17 cellular contexts compared by ENCODE assay signal in genomic region chr17:58789160-58789559, GRCh38. TPM values are rescaled to one million over a fixed set of nuclear protein-coding genes. Genes with fewer than 3 reads are reported as not detected.
DNase-seq lines count a peak whose midpoint lies in the region; ATAC-seq and TF ChIP-seq lines count a peak whose summit lies in the region.
"Had no signal": no experiment of that assay in that cellular context is flagged by ENCODE, and none has a peak within 500 bp of the region (broad histone marks: within the 10 kb centered on the region; RNA-seq: fewer than 3 reads in every experiment).

No MANE protein-coding gene starts in this region.

- TF ChIP-seq CTCF in GM10266 (IDR thresholded peaks at IDR 0.05; ENCODE audit: control insufficient read depth, insufficient read depth, low read depth, missing control alignments) = no peak

- peak; percentile 84 to 85 for ATAC-seq in activated T-cell treated with anti-CD3 and anti-CD28 coated beads, Interleukin-2, amount 50 U/mL, for 72 hours (replicated peaks in 1 of 2)

- peak overlapping the region in 1 of 2 donors; percentile 42 for H3K4me3 Mint-ChIP-seq in activated T-cell treated with anti-CD3 and anti-CD28 coated beads, Interleukin-2, amount 50 U/mL, for 72 hours

- no peaks in the 10 kb centered on the region for H3K9me3 Mint-ChIP-seq in activated T-cell treated with anti-CD3 and anti-CD28 coated beads, Interleukin-2, amount 50 U/mL, for 72 hours
- H3K9me3 Mint-ChIP-seq: CD14-positive monocyte had no signal

- H3K27me3 Mint-ChIP-seq in activated T-cell treated with anti-CD3 and anti-CD28 coated beads, Interleukin-2, amount 50 U/mL, for 72 hours (ENCODE audit: low read depth) = peaks cover 11% of the 10 kb centered on the region

- H3K36me3 Mint-ChIP-seq in activated T-cell treated with anti-CD3 and anti-CD28 coated beads, Interleukin-2, amount 50 U/mL, for 72 hours (ENCODE audit: insufficient read depth in 2 of 2) = peaks cover 0 to 3% of the 10 kb centered on the region in 2 donors
- H3K36me3 Mint-ChIP-seq: CD14-positive monocyte had no signal

- peak; percentile 68 for DNase-seq in NCI-H82 treated with DMSO at 0.1 percent for 48 hours (lab: John Stamatoyannopoulos, UW; ENCODE audit: unreplicated experiment)
- no peak for DNase-seq in NCI-H82 (lab: John Stamatoyannopoulos, UW)
- DNase-seq in activated T-cell treated with anti-CD3 and anti-CD28 coated beads, Interleukin-2, amount 50 U/mL, for 72 hours = peak in 1 of 2 donors; percentile 3
- no peak for DNase-seq in activated T-cell treated with anti-CD3 and anti-CD28 coated beads, Interleukin-2, amount 50 U/mL, for 1 hour
- DNase-seq in stimulated activated CD4-positive, alpha-beta T cell treated with anti-CD3 and anti-CD28 coated beads, Interleukin-4, amount 100 ng/mL, for 24 hours = peak; percentile 6
- DNase-seq in stimulated activated CD4-positive, alpha-beta T cell treated with anti-CD3 and anti-CD28 coated beads, Interleukin-2, amount 100 ng/mL, for 48 hours = no peak
- DNase-seq in NCI-H1092 treated with DMSO at 0.1 percent for 48 hours (lab: John Stamatoyannopoulos, UW) = no peak
- DNase-seq in GM10266 (ENCODE audit: extremely low spot score) = no peak
- DNase-seq: DMS79, MM.1S, NCI-H1092, NCI-H146, NCI-H2029 treated with DMSO at 0.1 percent for 48 hours, NCI-H2171 treated with DMSO at 0.1 percent for 48 hours, NCI-H446, NCI-H526 treated with DMSO at 0.1 percent for 48 hours had no signal

- peaks cover 16% of the 10 kb centered on the region for H3K4me1 Mint-ChIP-seq in activated T-cell treated with anti-CD3 and anti-CD28 coated beads, Interleukin-2, amount 50 U/mL, for 72 hours (ENCODE audit: low read depth)
- H3K4me1 Mint-ChIP-seq: CD14-positive monocyte had no signal

- peak overlapping the region; percentile 0 for H3K27ac Mint-ChIP-seq in activated T-cell treated with anti-CD3 and anti-CD28 coated beads, Interleukin-2, amount 50 U/mL, for 72 hours
- H3K27ac Mint-ChIP-seq: CD14-positive monocyte had no signal

RNA-seq across cellular contexts. Expression of gene PPM1E, which starts 33.5 kb away (rescaled TPM):
- total RNA-seq in activated T-cell treated with anti-CD3 and anti-CD28 coated beads, Interleukin-2, amount 50 U/mL, for 72 hours = under 1 TPM; 0.07 to 0.12 TPM

Comparison
In these comparisons a context has a peak if more than half of its experiments do, and no peak if none do; other contexts are left out.
1. DNase-seq: peak in NCI-H82 treated with DMSO at 0.1 percent for 48 hours (single experiment) and stimulated activated CD4-positive, alpha-beta T cell treated with anti-CD3 and anti-CD28 coated beads, Interleukin-4, amount 100 ng/mL, for 24 hours (single experiment); none in NCI-H82 (single experiment), activated T-cell treated with anti-CD3 and anti-CD28 coated beads, Interleukin-2, amount 50 U/mL, for 1 hour (single experiment), stimulated activated CD4-positive, alpha-beta T cell treated with anti-CD3 and anti-CD28 coated beads, Interleukin-2, amount 100 ng/mL, for 48 hours (0 of 2), NCI-H1092 treated with DMSO at 0.1 percent for 48 hours (single experiment) and GM10266 (single experiment).